ENCODE assay signal across 26 cellular contexts in genomic region chr3:61277411-61277810, GRCh38.
"Had no signal": no experiment of that assay in that cellular context is flagged by ENCODE, and none has a peak within 500 bp of the region (broad histone marks: within the 10 kb centered on the region; RNA-seq: fewer than 3 reads in every experiment).

No MANE protein-coding gene starts in this region.

- H3K4me1 ChIP-seq: left lung, lower lobe of right lung, pancreas, psoas muscle, right atrium auricular region, right lobe of liver, suprapubic skin, tibial artery, upper lobe of right lung had no signal

- DNase-seq: head of caudate nucleus; hippocampal formation; immature natural killer cell; kidney; left colon; left lung; lower lobe of right lung; mammary epithelial cell; mesenchymal stem cell; naive thymus-derived CD8-positive, alpha-beta T cell; nucleus accumbens; pancreas; psoas muscle; right lobe of liver; stimulated activated CD4-positive, alpha-beta T cell treated with anti-CD3 and anti-CD28 coated beads, Interleukin-2, amount 100 ng/mL, for 24 hours; stimulated activated CD4-positive, alpha-beta T cell treated with anti-CD3 and anti-CD28 coated beads, Interleukin-4, amount 100 ng/mL, for 1 hour; stimulated activated naive CD4-positive, alpha-beta T cell; tibial artery; trophoblast cell; upper lobe of right lung had no signal

- H3K27me3 ChIP-seq: left lung, pancreas, right atrium auricular region, right lobe of liver, suprapubic skin, tibial artery, upper lobe of right lung had no signal

- H3K4me3 ChIP-seq: left lung, lower lobe of right lung, pancreas, psoas muscle, right atrium auricular region, right lobe of liver, smooth muscle cell, suprapubic skin, thoracic aorta, tibial artery, upper lobe of right lung had no signal

- H3K36me3 ChIP-seq: left lung, lower lobe of right lung, pancreas, right atrium auricular region, right lobe of liver, suprapubic skin, thoracic aorta, tibial artery, upper lobe of right lung had no signal

- H3K27ac ChIP-seq: left lung, lower lobe of right lung, pancreas, psoas muscle, right atrium auricular region, right lobe of liver, suprapubic skin, thoracic aorta, tibial artery, upper lobe of right lung had no signal

- H3K9me3 ChIP-seq: left lung, lower lobe of right lung, pancreas, psoas muscle, right atrium auricular region, right lobe of liver, suprapubic skin, thoracic aorta, tibial artery, upper lobe of right lung had no signal

- H3K4me2 ChIP-seq: smooth muscle cell had no signal

- FAIRE-seq: islet of Langerhans, kidney, pancreas, urothelium cell line had no signal

- ATAC-seq: left colon; left lung; lower lobe of right lung; naive thymus-derived CD8-positive, alpha-beta T cell; pancreas; psoas muscle; right lobe of liver; upper lobe of right lung had no signal
